Comparison of ENCODE assay signal across 31 cellular contexts in genomic region chr2:26649992-26650712, GRCh38. TPM values are rescaled to one million over a fixed set of nuclear protein-coding genes. Genes with fewer than 3 reads are reported as not detected.
DNase-seq lines count a peak whose midpoint lies in the region; ATAC-seq and TF ChIP-seq lines count a peak whose summit lies in the region.
"Had no signal": no experiment of that assay in that cellular context is flagged by ENCODE, and none has a peak within 500 bp of the region (broad histone marks: within the 10 kb centered on the region; RNA-seq: fewer than 3 reads in every experiment).

No MANE protein-coding gene starts in this region.

- H3K9ac ChIP-seq in endodermal cell (ENCODE audit: extremely low read depth, low read length, poor library complexity, severe bottlenecking) (no peak overlapping the region), neural progenitor cell (no peak overlapping the region)
- H3K9ac ChIP-seq: GM23248 had no signal

- H3K36me3 ChIP-seq in endodermal cell (ENCODE audit: control insufficient read depth, insufficient read depth, low read length) = no peaks in the 10 kb centered on the region
- H3K36me3 ChIP-seq in neural progenitor cell = no peaks in the 10 kb centered on the region
- H3K36me3 ChIP-seq in upper lobe of right lung = no peaks in the 10 kb centered on the region
- H3K36me3 ChIP-seq: cardiac muscle cell, esophagus muscularis mucosa, heart right ventricle, ovary, suprapubic skin had no signal

- intact Hi-C loops in upper lobe of right lung (cut with DNase I) = no loop called here

- WGBS in endodermal cell (ENCODE audit: insufficient coverage in 1 of 2, insufficient read length in 1 of 2), 2 experiments = 90 to 95% methylated on average over 9 to 12 of the region's 12 CpGs

- peaks cover 37% of the 10 kb centered on the region for H3K27me3 Mint-ChIP-seq in activated CD8-positive, alpha-beta memory T cell treated with anti-CD3 and anti-CD28 coated beads, Interleukin-2, amount 10 ng/mL, durations not matched to agents 7 days and 5 days
- H3K27me3 Mint-ChIP-seq in endodermal cell (ENCODE audit: insufficient read depth) (peaks cover 9% of the 10 kb centered on the region), neural progenitor cell (ENCODE audit: insufficient read depth, low read depth) (peaks cover 15% of the 10 kb centered on the region)

- no peak overlapping the region for H3K27ac ChIP-seq in endodermal cell (ENCODE audit: low read depth, low read length)
- no peak overlapping the region for H3K27ac ChIP-seq in neural progenitor cell
- no peak overlapping the region for H3K27ac ChIP-seq in upper lobe of right lung
- H3K27ac ChIP-seq: cardiac muscle cell, GM23248, heart right ventricle, ovary, suprapubic skin had no signal

- H3K36me3 Mint-ChIP-seq in activated CD8-positive, alpha-beta memory T cell treated with anti-CD3 and anti-CD28 coated beads, Interleukin-2, amount 10 ng/mL, durations not matched to agents 7 days and 5 days = no peaks in the 10 kb centered on the region
- H3K36me3 Mint-ChIP-seq in endodermal cell (ENCODE audit: low read depth) (no peaks in the 10 kb centered on the region), neural progenitor cell (no peaks in the 10 kb centered on the region)
- H3K36me3 Mint-ChIP-seq: activated naive CD4-positive, alpha-beta T cell treated with anti-CD3 and anti-CD28 coated beads, Interleukin-2, amount 50 U/mL, for 72 hours; IgD-negative memory B cell; naive B cell; stimulated activated naive B cell treated with anti-CD40 and anti-IgM and Interleukin-4, amounts not matched to agents 10 μg/mL and 1 μg/mL and 100 μg/mL, for 72 hours had no signal

- H3K4me1 ChIP-seq in endodermal cell (ENCODE audit: control insufficient read depth, insufficient read depth, low read length) (no peaks in the 10 kb centered on the region), neural progenitor cell (peaks cover 29% of the 10 kb centered on the region), upper lobe of right lung (peaks cover 15% of the 10 kb centered on the region)
- H3K4me1 ChIP-seq: heart right ventricle had no signal

- no peaks in the 10 kb centered on the region for H3K9me3 ChIP-seq in endodermal cell (ENCODE audit: control insufficient read depth, low read length)
- H3K9me3 ChIP-seq in neural progenitor cell (ENCODE audit: low read depth) = no peaks in the 10 kb centered on the region
- H3K9me3 ChIP-seq in upper lobe of right lung = no peaks in the 10 kb centered on the region
- H3K9me3 ChIP-seq: esophagus muscularis mucosa, heart right ventricle, ovary, suprapubic skin had no signal

- H4K20me1 ChIP-seq in neural progenitor cell (ENCODE audit: low read depth) = no peaks in the 10 kb centered on the region

- H3K79me2 ChIP-seq in neural progenitor cell (ENCODE audit: low read depth) = no peaks in the 10 kb centered on the region

- no peak overlapping the region for H3K4me2 ChIP-seq in neural progenitor cell

- no peak overlapping the region for H3K4me3 Mint-ChIP-seq in activated CD8-positive, alpha-beta memory T cell treated with anti-CD3 and anti-CD28 coated beads, Interleukin-2, amount 10 ng/mL, durations not matched to agents 7 days and 5 days
- no peak overlapping the region for H3K4me3 Mint-ChIP-seq in endodermal cell
- H3K4me3 Mint-ChIP-seq in neural progenitor cell = no peak overlapping the region
- H3K4me3 Mint-ChIP-seq: activated CD4-positive, alpha-beta T cell treated with anti-CD3 and anti-CD28 coated beads, Interleukin-2, amount 10 ng/mL, durations not matched to agents 7 days and 5 days; activated T-helper 17 cell treated with anti-CD3 and anti-CD28 coated beads, Interleukin-2, amount 50 U/mL, for 72 hours; CD4-positive, alpha-beta T cell; IgD-negative memory B cell; naive B cell; stimulated activated naive B cell treated with anti-CD40 and anti-IgM and Interleukin-4, amounts not matched to agents 10 μg/mL and 1 μg/mL and 100 μg/mL, for 72 hours had no signal

- CTCF ChIA-PET in activated CD8-positive, alpha-beta memory T cell treated with anti-CD3 and anti-CD28 coated beads, Interleukin-2, amount 10 ng/mL, durations not matched to agents 7 days and 5 days (lab: Charles Lee) = no interaction called here

- peak; percentile 28 for DNase-seq in activated CD8-positive, alpha-beta memory T cell treated with anti-CD3 and anti-CD28 coated beads, Interleukin-2, amount 10 ng/mL, durations not matched to agents 7 days and 5 days
- DNase-seq in activated CD8-positive, alpha-beta memory T cell treated with anti-CD3 and anti-CD28 coated beads, Interleukin-2, amount 50 U/mL, for 4 hours = no peak
- DNase-seq in endodermal cell (peak; percentile 42), neural progenitor cell (ENCODE audit: low spot score) (no peak), upper lobe of right lung (peak; percentile 40)
- DNase-seq: 8988T; activated CD4-positive, alpha-beta T cell treated with anti-CD3 and anti-CD28 coated beads, Interleukin-2, amount 10 ng/mL, durations not matched to agents 7 days and 5 days; anterior cingulate cortex; CD4-positive, alpha-beta T cell; foreskin melanocyte; heart right ventricle; left cardiac atrium; naive B cell; NCI-H1048; NCI-H187 treated with DMSO at 0.1 percent for 48 hours; retina; SHP77 treated with DMSO at 0.1 percent for 48 hours; stimulated activated CD4-positive, alpha-beta T cell treated with anti-CD3 and anti-CD28 coated beads, Interleukin-12 subunit alpha, Interleukin-12 subunit beta, amount 100 ng/mL, for 4 hours; stimulated activated CD4-positive, alpha-beta T cell treated with anti-CD3 and anti-CD28 coated beads, Interleukin-4, amount 100 ng/mL, for 24 hours; stimulated activated naive B cell treated with anti-CD40 and anti-IgM and Interleukin-4, amounts not matched to agents 10 μg/mL and 1 μg/mL and 100 μg/mL, for 72 hours had no signal

- TF ChIP-seq CTCF in endodermal cell (conservative IDR thresholded peaks at IDR 0.05) (no peak), neural progenitor cell (IDR thresholded peaks at IDR 0.05) (no peak), upper lobe of right lung (IDR thresholded peaks at IDR 0.05) (no peak)

- peaks cover 25% of the 10 kb centered on the region for H3F3A ChIP-seq in neural progenitor cell (ENCODE audit: low read depth)

- H3K4me1 Mint-ChIP-seq in activated CD8-positive, alpha-beta memory T cell treated with anti-CD3 and anti-CD28 coated beads, Interleukin-2, amount 10 ng/mL, durations not matched to agents 7 days and 5 days = no peaks in the 10 kb centered on the region
- H3K4me1 Mint-ChIP-seq in endodermal cell (peaks cover 2% of the 10 kb centered on the region), neural progenitor cell (peaks cover 44% of the 10 kb centered on the region)
- H3K4me1 Mint-ChIP-seq: activated CD4-positive, alpha-beta T cell treated with anti-CD3 and anti-CD28 coated beads, Interleukin-2, amount 10 ng/mL, durations not matched to agents 7 days and 5 days; activated T-helper 17 cell treated with anti-CD3 and anti-CD28 coated beads, Interleukin-2, amount 50 U/mL, for 72 hours; IgD-negative memory B cell; naive B cell; stimulated activated naive B cell treated with anti-CD40 and anti-IgM and Interleukin-4, amounts not matched to agents 10 μg/mL and 1 μg/mL and 100 μg/mL, for 72 hours had no signal

- H3K27me3 ChIP-seq in endodermal cell (ENCODE audit: control insufficient read depth, insufficient read depth, low read length, poor library complexity, severe bottlenecking) (no peaks in the 10 kb centered on the region), neural progenitor cell (peaks cover 6% of the 10 kb centered on the region), upper lobe of right lung (no peaks in the 10 kb centered on the region)
- H3K27me3 ChIP-seq: esophagus muscularis mucosa, ovary had no signal

- H2AFZ ChIP-seq in neural progenitor cell (replicated peaks) = no peak overlapping the region
- H2AFZ ChIP-seq: GM23248 had no signal

- no peaks in the 10 kb centered on the region for H3K9me3 Mint-ChIP-seq in activated CD8-positive, alpha-beta memory T cell treated with anti-CD3 and anti-CD28 coated beads, Interleukin-2, amount 10 ng/mL, durations not matched to agents 7 days and 5 days (ENCODE audit: low read depth)
- no peaks in the 10 kb centered on the region for H3K9me3 Mint-ChIP-seq in endodermal cell
- H3K9me3 Mint-ChIP-seq in neural progenitor cell = peaks cover 6% of the 10 kb centered on the region
- H3K9me3 Mint-ChIP-seq: activated CD4-positive, alpha-beta T cell treated with anti-CD3 and anti-CD28 coated beads, Interleukin-2, amount 10 ng/mL, durations not matched to agents 7 days and 5 days; activated naive CD4-positive, alpha-beta T cell treated with anti-CD3 and anti-CD28 coated beads, Interleukin-2, amount 50 U/mL, for 72 hours; activated T-helper 17 cell treated with anti-CD3 and anti-CD28 coated beads, Interleukin-2, amount 50 U/mL, for 72 hours; CD4-positive, alpha-beta T cell; naive B cell; stimulated activated naive B cell treated with anti-CD40 and anti-IgM and Interleukin-4, amounts not matched to agents 10 μg/mL and 1 μg/mL and 100 μg/mL, for 72 hours had no signal

- H3K27ac Mint-ChIP-seq in activated CD8-positive, alpha-beta memory T cell treated with anti-CD3 and anti-CD28 coated beads, Interleukin-2, amount 10 ng/mL, durations not matched to agents 7 days and 5 days = no peak overlapping the region
- H3K27ac Mint-ChIP-seq in endodermal cell (no peak overlapping the region), neural progenitor cell (peak overlapping the region; percentile 44)
- H3K27ac Mint-ChIP-seq: activated CD4-positive, alpha-beta T cell treated with anti-CD3 and anti-CD28 coated beads, Interleukin-2, amount 10 ng/mL, durations not matched to agents 7 days and 5 days; activated T-helper 17 cell treated with anti-CD3 and anti-CD28 coated beads, Interleukin-2, amount 50 U/mL, for 72 hours; CD4-positive, alpha-beta T cell; IgD-negative memory B cell; stimulated activated naive B cell treated with anti-CD40 and anti-IgM and Interleukin-4, amounts not matched to agents 10 μg/mL and 1 μg/mL and 100 μg/mL, for 72 hours had no signal

- H3K4me3 ChIP-seq in endodermal cell (ENCODE audit: low read length) = no peak overlapping the region
- H3K4me3 ChIP-seq in neural progenitor cell = no peak overlapping the region
- no peak overlapping the region for H3K4me3 ChIP-seq in upper lobe of right lung
- H3K4me3 ChIP-seq: cardiac muscle cell, esophagus muscularis mucosa, GM23248, heart right ventricle, ovary, suprapubic skin had no signal

- no peak for ATAC-seq in activated CD8-positive, alpha-beta memory T cell treated with anti-CD3 and anti-CD28 coated beads, Interleukin-2, amount 10 ng/mL, durations not matched to agents 7 days and 5 days
- ATAC-seq in upper lobe of right lung (no peak), GM19324 (IDR thresholded peaks at IDR 0.05; ENCODE audit: low FRiP score, unreplicated experiment) (no peak), GM21447 (IDR thresholded peaks at IDR 0.05; ENCODE audit: unreplicated experiment) (no peak), HG02852 (IDR thresholded peaks at IDR 0.05; ENCODE audit: unreplicated experiment) (no peak)
- ATAC-seq: activated naive CD4-positive, alpha-beta T cell treated with anti-CD3 and anti-CD28 coated beads, Interleukin-2, amount 50 U/mL, for 72 hours; activated T-helper 17 cell treated with anti-CD3 and anti-CD28 coated beads, Interleukin-2, amount 50 U/mL, for 72 hours; heart right ventricle; left cardiac atrium; stimulated activated naive B cell treated with anti-CD40 and anti-IgM and Interleukin-4, amounts not matched to agents 10 μg/mL and 1 μg/mL and 100 μg/mL, for 72 hours had no signal

RNA-seq across cellular contexts. Expression of gene CIB4, which starts 9.0 kb away (rescaled TPM):
- not detected for total RNA-seq in activated CD8-positive, alpha-beta memory T cell treated with anti-CD3 and anti-CD28 coated beads, Interleukin-2, amount 10 ng/mL, durations not matched to agents 7 days and 5 days
- not detected for total RNA-seq in endodermal cell
- polyA plus RNA-seq in endodermal cell (2013, experiment 1 of 2) = not detected
- polyA plus RNA-seq in endodermal cell (2013, experiment 2 of 2) = not detected
- not detected in 2 replicates for total RNA-seq in neural progenitor cell (ENCODE audit: low replicate concordance)
- total RNA-seq in upper lobe of right lung = not detected
- total RNA-seq: activated CD4-positive, alpha-beta T cell treated with anti-CD3 and anti-CD28 coated beads, Interleukin-2, amount 10 ng/mL, durations not matched to agents 7 days and 5 days; activated naive CD4-positive, alpha-beta T cell treated with anti-CD3 and anti-CD28 coated beads, Interleukin-2, amount 50 U/mL, for 72 hours; activated T-helper 17 cell treated with anti-CD3 and anti-CD28 coated beads, Interleukin-2, amount 50 U/mL, for 72 hours; cardiac muscle cell; CD4-positive, alpha-beta T cell; esophagus muscularis mucosa; GM23248; heart right ventricle; ovary; suprapubic skin had no signal
- polyA plus RNA-seq: cardiac muscle cell, GM23248, heart right ventricle, IgD-negative memory B cell had no signal

RNA-seq across cellular contexts. Expression of gene KCNK3, which starts 42.4 kb away (rescaled TPM):
- total RNA-seq in activated CD8-positive, alpha-beta memory T cell treated with anti-CD3 and anti-CD28 coated beads, Interleukin-2, amount 10 ng/mL, durations not matched to agents 7 days and 5 days = not detected
- total RNA-seq in endodermal cell (not detected), neural progenitor cell (ENCODE audit: low replicate concordance) (not detected in 2 replicates), upper lobe of right lung (25.4 TPM)
- polyA plus RNA-seq in endodermal cell (2013, experiment 1 of 2) = 1.9 TPM
- polyA plus RNA-seq in endodermal cell (2013, experiment 2 of 2) = 1.7 TPM
- total RNA-seq: activated CD4-positive, alpha-beta T cell treated with anti-CD3 and anti-CD28 coated beads, Interleukin-2, amount 10 ng/mL, durations not matched to agents 7 days and 5 days; activated naive CD4-positive, alpha-beta T cell treated with anti-CD3 and anti-CD28 coated beads, Interleukin-2, amount 50 U/mL, for 72 hours; activated T-helper 17 cell treated with anti-CD3 and anti-CD28 coated beads, Interleukin-2, amount 50 U/mL, for 72 hours; CD4-positive, alpha-beta T cell; GM23248 had no signal
- polyA plus RNA-seq: GM23248, IgD-negative memory B cell had no signal

Comparison
In these comparisons a context has a peak if more than half of its experiments do, and no peak if none do; other contexts are left out.
1. DNase-seq: peak in activated CD8-positive, alpha-beta memory T cell treated with anti-CD3 and anti-CD28 coated beads, Interleukin-2, amount 10 ng/mL, durations not matched to agents 7 days and 5 days (single experiment), endodermal cell (single experiment) and upper lobe of right lung (single experiment); none in activated CD8-positive, alpha-beta memory T cell treated with anti-CD3 and anti-CD28 coated beads, Interleukin-2, amount 50 U/mL, for 4 hours (single experiment) and neural progenitor cell (single experiment).
2. RNA of gene KCNK3, which starts 42.4 kb away (total RNA-seq): 25.4 TPM in upper lobe of right lung (single experiment); not detected in endodermal cell, not detected in activated CD8-positive, alpha-beta memory T cell treated with anti-CD3 and anti-CD28 coated beads, Interleukin-2, amount 10 ng/mL, durations not matched to agents 7 days and 5 days and not detected in neural progenitor cell; every median in the first group is over 10 times any median in the second.